In genomic region chr10:72098301-72099053, GRCh38 we compare ENCODE assay signal across 14 cellular contexts. TPM values are rescaled to one million over a fixed set of nuclear protein-coding genes. Genes with fewer than 3 reads are reported as not detected.
A peak's percentile ranks its signal among the peaks of the same experiment; 100 is the strongest.
DNase-seq lines count a peak whose midpoint lies in the region; TF ChIP-seq lines count a peak whose summit lies in the region.
"Had no signal": no experiment of that assay in that cellular context is flagged by ENCODE, and none has a peak within 500 bp of the region (broad histone marks: within the 10 kb centered on the region; RNA-seq: fewer than 3 reads in every experiment).

No MANE protein-coding gene starts in this region.

- intact Hi-C loops in Caco-2 (cut with micrococcal nuclease; ENCODE audit: unreplicated experiment) (loop anchor here (2.0 to 5.0 kb wide), 3 partner anchors 51 to 174 kb away; partner anchors contain the start of gene DDIT4), uterus (cut with DNase I; ENCODE audit: low total_unique reads) (no loop called here)

- CTCF ChIA-PET in Caco-2 (lab: Charles Lee) = interaction anchor here (0.8 to 1.8 kb wide), 7 partner anchors 8 to 238 kb away, joined by 3 to 11 read pairs (median 4); no protein-coding TSS in a partner anchor

- H3K27me3 Mint-ChIP-seq in Caco-2 (ENCODE audit: insufficient read depth, unreplicated experiment) (no peaks in the 10 kb centered on the region), osteocyte (ENCODE audit: unreplicated experiment) (no peaks in the 10 kb centered on the region)

- DNase-seq in Caco-2 (peak; percentile 85 to 93), NCI-H146 treated with DMSO at 0.1 percent for 48 hours (lab: John Stamatoyannopoulos, UW; ENCODE audit: unreplicated experiment) (peak; percentile 45), epithelial cell of prostate (ENCODE audit: low read depth, low spot score) (no peak), osteocyte (ENCODE audit: extremely low spot score, unreplicated experiment) (peak; percentile 23), uterus (no peak), dedifferentiated amniotic fluid mesenchymal stem cell (ENCODE audit: extremely low spot score) (no peak), NCI-H774 (lab: John Stamatoyannopoulos, UW) (no peak)
- DNase-seq: anterior cingulate cortex; cortex of kidney; immature natural killer cell; NCI-H526 treated with DMSO at 0.1 percent for 48 hours; stimulated activated CD4-positive, alpha-beta T cell treated with anti-CD3 and anti-CD28 coated beads, Interleukin-12 subunit alpha, Interleukin-12 subunit beta, amount 100 ng/mL, for 4 hours had no signal

- POLR2A ChIA-PET in Caco-2 (lab: Charles Lee) = interaction anchor here (0.6 to 1.0 kb wide), 4 partner anchors 61 to 222 kb away, joined by 3 to 7 read pairs (median 5); no protein-coding TSS in a partner anchor

- H3K9me3 Mint-ChIP-seq in Caco-2 (ENCODE audit: unreplicated experiment) = no peaks in the 10 kb centered on the region
- H3K9me3 Mint-ChIP-seq in osteocyte (ENCODE audit: unreplicated experiment) = no peaks in the 10 kb centered on the region
- H3K9me3 Mint-ChIP-seq: immature natural killer cell had no signal

- H3K27ac ChIP-seq in epithelial cell of prostate (peak overlapping the region; percentile 12), uterus (no peak overlapping the region)
- H3K27ac ChIP-seq: BLaER1 treated with 17β-estradiol and CSF1 and Interleukin-3, amounts not matched to agents 10 nM and 100 nM had no signal

- peak in 1 of 2 experiments; percentile 6 for TF ChIP-seq CTCF in Caco-2 (IDR thresholded peaks at IDR 0.05; ENCODE audit: insufficient read depth in 1 of 2, low read depth in 1 of 2, low read length in 1 of 2, severe bottlenecking in 1 of 2, unreplicated experiment in 1 of 2)
- TF ChIP-seq CTCF in osteocyte (IDR thresholded peaks at IDR 0.05) = no peak
- TF ChIP-seq CTCF in uterus (IDR thresholded peaks at IDR 0.05) = no peak

- H3K27ac Mint-ChIP-seq in Caco-2 (ENCODE audit: unreplicated experiment) = peak overlapping the region; percentile 65
- no peak overlapping the region for H3K27ac Mint-ChIP-seq in osteocyte (ENCODE audit: unreplicated experiment)

- BruUV-seq in Caco-2 (replicated peaks; lab: Mats Ljungman, UMichigan) = no TSS peak

- H3K4me3 ChIP-seq in Caco-2 (ENCODE audit: low read depth, low read length) (no peak overlapping the region), uterus (no peak overlapping the region)
- H3K4me3 ChIP-seq: BLaER1 treated with 17β-estradiol and CSF1 and Interleukin-3, amounts not matched to agents 10 nM and 100 nM had no signal

- H3K4me3 Mint-ChIP-seq in Caco-2 (ENCODE audit: unreplicated experiment) (peak overlapping the region; percentile 14), osteocyte (ENCODE audit: unreplicated experiment) (no peak overlapping the region)
- H3K4me3 Mint-ChIP-seq: immature natural killer cell had no signal

- peaks cover 45% of the 10 kb centered on the region for H3K4me1 ChIP-seq in Caco-2
- no peaks in the 10 kb centered on the region for H3K4me1 ChIP-seq in uterus
- H3K4me1 ChIP-seq: BLaER1 treated with 17β-estradiol and CSF1 and Interleukin-3, amounts not matched to agents 10 nM and 100 nM had no signal

- H3K9me3 ChIP-seq in Caco-2 = no peaks in the 10 kb centered on the region
- H3K9me3 ChIP-seq in uterus = no peaks in the 10 kb centered on the region
- H3K9me3 ChIP-seq: BLaER1 treated with 17β-estradiol and CSF1 and Interleukin-3, amounts not matched to agents 10 nM and 100 nM had no signal

- H3K27me3 ChIP-seq in Caco-2 (replicated peaks; ENCODE audit: control insufficient read depth, insufficient read depth, low read length) = no peaks in the 10 kb centered on the region
- H3K27me3 ChIP-seq in uterus = no peaks in the 10 kb centered on the region
- H3K27me3 ChIP-seq: BLaER1 treated with 17β-estradiol and CSF1 and Interleukin-3, amounts not matched to agents 10 nM and 100 nM had no signal

- H3K36me3 Mint-ChIP-seq in Caco-2 (ENCODE audit: insufficient read depth, unreplicated experiment) (peaks cover 42% of the 10 kb centered on the region), osteocyte (ENCODE audit: unreplicated experiment) (peaks cover 35% of the 10 kb centered on the region)

- no peak for TF ChIP-seq POLR2A in uterus (IDR thresholded peaks at IDR 0.05)

- peaks cover 1% of the 10 kb centered on the region for H3K36me3 ChIP-seq in Caco-2 (ENCODE audit: control insufficient read depth, insufficient read depth, low read length)
- H3K36me3 ChIP-seq in uterus = no peaks in the 10 kb centered on the region

- peaks cover 64% of the 10 kb centered on the region for H3K4me1 Mint-ChIP-seq in Caco-2 (ENCODE audit: low read depth, unreplicated experiment)
- H3K4me1 Mint-ChIP-seq in osteocyte (ENCODE audit: unreplicated experiment) = peaks cover 22% of the 10 kb centered on the region

RNA-seq across cellular contexts. Expression of gene SPOCK2, which starts 10.1 kb away (rescaled TPM):
- total RNA-seq in Caco-2 (2022) (1.6 and 3.0 TPM in 2 replicates), osteocyte (0.54 and 0.73 TPM in 2 replicates), uterus (10 to 100 TPM in 1 of 4 donors, 1 to 10 TPM in 3; 1.8 to 18.7 (median 4.5) TPM)
- total RNA-seq: HT1080 had no signal

Comparison
In these comparisons a context has a peak if more than half of its experiments do, and no peak if none do; other contexts are left out.
1. DNase-seq: peak in Caco-2 (2 of 2), NCI-H146 treated with DMSO at 0.1 percent for 48 hours (single experiment) and osteocyte (single experiment); none in epithelial cell of prostate (single experiment), uterus (0 of 2), dedifferentiated amniotic fluid mesenchymal stem cell (single experiment) and NCI-H774 (single experiment).